Comparison of ENCODE assay signal across 1 cellular context in genomic region chr3:12227833-12228232, GRCh38.
TF ChIP-seq lines count a peak whose summit lies in the region.

No MANE protein-coding gene starts in this region.

TF ChIP-seq in SK-N-SH, 30 proteins besides CTCF, POLR2A, EP300 and RAD21 (continued from another document):
- peak; percentile 70 for TF ChIP-seq PBX3 (IDR thresholded peaks at IDR 0.05)
